3 cellular contexts compared by ENCODE assay signal in the genomic region with DNA sequence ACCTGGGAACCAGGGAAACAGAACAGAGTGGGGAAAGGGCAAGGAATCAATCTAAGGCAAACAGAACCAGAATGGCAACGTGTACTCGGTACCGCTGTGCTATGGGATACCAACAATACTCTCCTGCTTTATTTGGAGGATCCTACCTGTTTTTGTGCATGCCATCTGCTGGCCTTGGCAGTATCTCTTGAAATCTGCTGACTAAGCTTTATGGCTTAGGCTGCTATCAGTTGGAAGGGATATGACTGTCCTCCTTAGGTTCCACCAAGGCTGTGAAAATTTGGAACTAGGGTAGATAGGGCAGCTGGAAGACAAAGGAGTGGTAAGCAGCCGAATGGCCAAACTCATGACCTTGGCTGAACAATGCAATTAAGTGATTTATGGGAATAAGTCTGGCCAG.
A peak's percentile ranks its signal among the peaks of the same experiment; 100 is the strongest.
TF ChIP-seq lines count a peak whose summit lies in the region.

No MANE protein-coding gene starts in this region.

TF ChIP-seq in IMR-90, 13 proteins besides CTCF, POLR2A, EP300 and RAD21:
- TF ChIP-seq FOS (IDR thresholded peaks at IDR 0.05; ENCODE audit: low read depth, low read length) (no peak), CEBPB (IDR thresholded peaks at IDR 0.05; ENCODE audit: low read depth, low read length) (no peak), MAFK (IDR thresholded peaks at IDR 0.05; ENCODE audit: low read depth, low read length) (peak; percentile 97), MAZ (IDR thresholded peaks at IDR 0.05; ENCODE audit: borderline replicate concordance, low read depth, low read length) (no peak), RFX5 (IDR thresholded peaks at IDR 0.05; ENCODE audit: low read depth, low read length) (no peak), BHLHE40 (IDR thresholded peaks at IDR 0.05; ENCODE audit: low read depth, low read length) (no peak), SMC3 (IDR thresholded peaks at IDR 0.05; ENCODE audit: low read depth, low read length) (no peak)

TF ChIP-seq in K562, 482 proteins besides CTCF, POLR2A, EP300 and RAD21:
- TF ChIP-seq MAFK (IDR thresholded peaks at IDR 0.05; ENCODE audit: low read length), result peak; percentile 96
- peak; percentile 92 for TF ChIP-seq ZNF316 (IDR thresholded peaks at IDR 0.05)
- peak; percentile 94 for TF ChIP-seq MAFF (IDR thresholded peaks at IDR 0.05; ENCODE audit: low read length)
- TF ChIP-seq MAFG (tag; conservative IDR thresholded peaks at IDR 0.05), result peak; percentile 91
- no peak for TF ChIP-seq ESRRB (CRISPR knock-in tag; IDR thresholded peaks at IDR 0.05; ENCODE audit: borderline replicate concordance)
- peak; percentile 85 for TF ChIP-seq C11orf30 (IDR thresholded peaks at IDR 0.05; ENCODE audit: low read depth)
- TF ChIP-seq, protein P1, sequence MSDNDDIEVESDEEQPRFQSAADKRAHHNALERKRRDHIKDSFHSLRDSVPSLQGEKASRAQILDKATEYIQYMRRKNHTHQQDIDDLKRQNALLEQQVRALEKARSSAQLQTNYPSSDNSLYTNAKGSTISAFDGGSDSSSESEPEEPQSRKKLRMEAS (CRISPR knock-in tag; IDR thresholded peaks at IDR 0.05), result no peak
TF ChIP-seq in K562: peak in this region for 5.

TF ChIP-seq in H1, 55 proteins besides CTCF, POLR2A, EP300 and RAD21:
- TF ChIP-seq, protein P2, sequence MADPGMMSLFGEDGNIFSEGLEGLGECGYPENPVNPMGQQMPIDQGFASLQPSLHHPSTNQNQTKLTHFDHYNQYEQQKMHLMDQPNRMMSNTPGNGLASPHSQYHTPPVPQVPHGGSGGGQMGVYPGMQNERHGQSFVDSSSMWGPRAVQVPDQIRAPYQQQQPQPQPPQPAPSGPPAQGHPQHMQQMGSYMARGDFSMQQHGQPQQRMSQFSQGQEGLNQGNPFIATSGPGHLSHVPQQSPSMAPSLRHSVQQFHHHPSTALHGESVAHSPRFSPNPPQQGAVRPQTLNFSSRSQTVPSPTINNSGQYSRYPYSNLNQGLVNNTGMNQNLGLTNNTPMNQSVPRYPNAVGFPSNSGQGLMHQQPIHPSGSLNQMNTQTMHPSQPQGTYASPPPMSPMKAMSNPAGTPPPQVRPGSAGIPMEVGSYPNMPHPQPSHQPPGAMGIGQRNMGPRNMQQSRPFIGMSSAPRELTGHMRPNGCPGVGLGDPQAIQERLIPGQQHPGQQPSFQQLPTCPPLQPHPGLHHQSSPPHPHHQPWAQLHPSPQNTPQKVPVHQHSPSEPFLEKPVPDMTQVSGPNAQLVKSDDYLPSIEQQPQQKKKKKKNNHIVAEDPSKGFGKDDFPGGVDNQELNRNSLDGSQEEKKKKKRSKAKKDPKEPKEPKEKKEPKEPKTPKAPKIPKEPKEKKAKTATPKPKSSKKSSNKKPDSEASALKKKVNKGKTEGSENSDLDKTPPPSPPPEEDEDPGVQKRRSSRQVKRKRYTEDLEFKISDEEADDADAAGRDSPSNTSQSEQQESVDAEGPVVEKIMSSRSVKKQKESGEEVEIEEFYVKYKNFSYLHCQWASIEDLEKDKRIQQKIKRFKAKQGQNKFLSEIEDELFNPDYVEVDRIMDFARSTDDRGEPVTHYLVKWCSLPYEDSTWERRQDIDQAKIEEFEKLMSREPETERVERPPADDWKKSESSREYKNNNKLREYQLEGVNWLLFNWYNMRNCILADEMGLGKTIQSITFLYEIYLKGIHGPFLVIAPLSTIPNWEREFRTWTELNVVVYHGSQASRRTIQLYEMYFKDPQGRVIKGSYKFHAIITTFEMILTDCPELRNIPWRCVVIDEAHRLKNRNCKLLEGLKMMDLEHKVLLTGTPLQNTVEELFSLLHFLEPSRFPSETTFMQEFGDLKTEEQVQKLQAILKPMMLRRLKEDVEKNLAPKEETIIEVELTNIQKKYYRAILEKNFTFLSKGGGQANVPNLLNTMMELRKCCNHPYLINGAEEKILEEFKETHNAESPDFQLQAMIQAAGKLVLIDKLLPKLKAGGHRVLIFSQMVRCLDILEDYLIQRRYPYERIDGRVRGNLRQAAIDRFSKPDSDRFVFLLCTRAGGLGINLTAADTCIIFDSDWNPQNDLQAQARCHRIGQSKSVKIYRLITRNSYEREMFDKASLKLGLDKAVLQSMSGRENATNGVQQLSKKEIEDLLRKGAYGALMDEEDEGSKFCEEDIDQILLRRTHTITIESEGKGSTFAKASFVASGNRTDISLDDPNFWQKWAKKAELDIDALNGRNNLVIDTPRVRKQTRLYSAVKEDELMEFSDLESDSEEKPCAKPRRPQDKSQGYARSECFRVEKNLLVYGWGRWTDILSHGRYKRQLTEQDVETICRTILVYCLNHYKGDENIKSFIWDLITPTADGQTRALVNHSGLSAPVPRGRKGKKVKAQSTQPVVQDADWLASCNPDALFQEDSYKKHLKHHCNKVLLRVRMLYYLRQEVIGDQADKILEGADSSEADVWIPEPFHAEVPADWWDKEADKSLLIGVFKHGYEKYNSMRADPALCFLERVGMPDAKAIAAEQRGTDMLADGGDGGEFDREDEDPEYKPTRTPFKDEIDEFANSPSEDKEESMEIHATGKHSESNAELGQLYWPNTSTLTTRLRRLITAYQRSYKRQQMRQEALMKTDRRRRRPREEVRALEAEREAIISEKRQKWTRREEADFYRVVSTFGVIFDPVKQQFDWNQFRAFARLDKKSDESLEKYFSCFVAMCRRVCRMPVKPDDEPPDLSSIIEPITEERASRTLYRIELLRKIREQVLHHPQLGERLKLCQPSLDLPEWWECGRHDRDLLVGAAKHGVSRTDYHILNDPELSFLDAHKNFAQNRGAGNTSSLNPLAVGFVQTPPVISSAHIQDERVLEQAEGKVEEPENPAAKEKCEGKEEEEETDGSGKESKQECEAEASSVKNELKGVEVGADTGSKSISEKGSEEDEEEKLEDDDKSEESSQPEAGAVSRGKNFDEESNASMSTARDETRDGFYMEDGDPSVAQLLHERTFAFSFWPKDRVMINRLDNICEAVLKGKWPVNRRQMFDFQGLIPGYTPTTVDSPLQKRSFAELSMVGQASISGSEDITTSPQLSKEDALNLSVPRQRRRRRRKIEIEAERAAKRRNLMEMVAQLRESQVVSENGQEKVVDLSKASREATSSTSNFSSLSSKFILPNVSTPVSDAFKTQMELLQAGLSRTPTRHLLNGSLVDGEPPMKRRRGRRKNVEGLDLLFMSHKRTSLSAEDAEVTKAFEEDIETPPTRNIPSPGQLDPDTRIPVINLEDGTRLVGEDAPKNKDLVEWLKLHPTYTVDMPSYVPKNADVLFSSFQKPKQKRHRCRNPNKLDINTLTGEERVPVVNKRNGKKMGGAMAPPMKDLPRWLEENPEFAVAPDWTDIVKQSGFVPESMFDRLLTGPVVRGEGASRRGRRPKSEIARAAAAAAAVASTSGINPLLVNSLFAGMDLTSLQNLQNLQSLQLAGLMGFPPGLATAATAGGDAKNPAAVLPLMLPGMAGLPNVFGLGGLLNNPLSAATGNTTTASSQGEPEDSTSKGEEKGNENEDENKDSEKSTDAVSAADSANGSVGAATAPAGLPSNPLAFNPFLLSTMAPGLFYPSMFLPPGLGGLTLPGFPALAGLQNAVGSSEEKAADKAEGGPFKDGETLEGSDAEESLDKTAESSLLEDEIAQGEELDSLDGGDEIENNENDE (IDR thresholded peaks at IDR 0.05; ENCODE audit: insufficient replicate concordance, low read length), result no peak
- peak; percentile 93 for TF ChIP-seq MAFK (IDR thresholded peaks at IDR 0.05; ENCODE audit: low read depth, low read length)
